Comparison of ENCODE assay signal across 8 cellular contexts in genomic region chr3:31532587-31533168, GRCh38. TPM values are rescaled to one million over a fixed set of nuclear protein-coding genes. Genes with fewer than 3 reads are reported as not detected.
DNase-seq lines count a peak whose midpoint lies in the region; ATAC-seq and TF ChIP-seq lines count a peak whose summit lies in the region.

STT3B (plus strand) TSS chr3:31532925; CDS start chr3:31532999, 74 bp downstream.

- no peak for TF ChIP-seq CTCF in lower lobe of right lung (IDR thresholded peaks at IDR 0.05)

- no peaks in the 10 kb centered on the region for H3K36me3 ChIP-seq in lower lobe of right lung

- H3K27ac ChIP-seq in lower lobe of right lung = peak within 1 kb of the TSS; percentile 98

- DNase-seq in activated CD4-positive, CD25-positive, alpha-beta regulatory T cell (lab: John Stamatoyannopoulos, UW) = peak; percentile 71 to 77 (median 74)
- DNase-seq in activated CD4-positive, CD25-positive, alpha-beta regulatory T cell treated with anti-CD3 and anti-CD28 coated beads, Interleukin-2, amount 50 U/mL, for 72 hours = no peak
- DNase-seq in NCI-H1694 (lab: John Stamatoyannopoulos, UW) (peak; percentile 22), dermis microvascular lymphatic vessel endothelial cell (ENCODE audit: low read depth in 2 of 2) (peak in 1 of 2 donors; percentile 86), lower lobe of right lung (peak; percentile 89)
- peak; percentile 69 to 80 (median 73) for DNase-seq in stimulated activated CD4-positive, alpha-beta T cell treated with anti-CD3 and anti-CD28 coated beads, TNF-alpha, amount 100 ng/mL, for 4 hours (ENCODE audit: low read depth in 3 of 3)

- ATAC-seq in HG02798 (IDR thresholded peaks at IDR 0.05; ENCODE audit: poor library complexity, unreplicated experiment) (peak; percentile 65), lower lobe of right lung (peak; percentile 86 to 87)
- peak; percentile 61 for ATAC-seq in activated CD4-positive, CD25-positive, alpha-beta regulatory T cell treated with anti-CD3 and anti-CD28 coated beads, Interleukin-2, amount 50 U/mL, for 24 hours

- H3K4me1 ChIP-seq in lower lobe of right lung = peaks cover 52% of the 10 kb centered on the region

- H3K9me3 ChIP-seq in lower lobe of right lung = no peaks in the 10 kb centered on the region

- peak within 1 kb of the TSS; percentile 90 for H3K4me3 ChIP-seq in lower lobe of right lung

- H3K27me3 ChIP-seq in lower lobe of right lung (ENCODE audit: low read depth) = no peaks in the 10 kb centered on the region

- intact Hi-C loops in lower lobe of right lung (cut with DNase I) = no loop called here

RNA-seq across cellular contexts. Expression of gene STT3B, which starts in this region (rescaled TPM):
- total RNA-seq in dermis microvascular lymphatic vessel endothelial cell (119 and 130 TPM in 2 replicates), lower lobe of right lung (106 TPM)
